Comparison of ENCODE assay signal across 1 cellular context in genomic region chr7:149823631-149824199, GRCh38.
TF ChIP-seq lines count a peak whose summit lies in the region.

No MANE protein-coding gene starts in this region.

TF ChIP-seq in WTC11, 78 proteins besides CTCF, POLR2A, EP300 and RAD21 (continued from another document):
- TF ChIP-seq ARID4B (CRISPR knock-in tag; IDR thresholded peaks at IDR 0.05; ENCODE audit: borderline replicate concordance): no peak
- TF ChIP-seq ZNF532 (CRISPR knock-in tag; IDR thresholded peaks at IDR 0.05; ENCODE audit: borderline replicate concordance): no peak
- no peak for TF ChIP-seq FOXJ3 (CRISPR knock-in tag; IDR thresholded peaks at IDR 0.05; ENCODE audit: borderline replicate concordance)
- no peak for TF ChIP-seq AFF4 (CRISPR knock-in tag; IDR thresholded peaks at IDR 0.05; ENCODE audit: borderline replicate concordance)
- TF ChIP-seq JAZF1 (CRISPR knock-in tag; IDR thresholded peaks at IDR 0.05): no peak
- no peak for TF ChIP-seq E2F5 (CRISPR knock-in tag; IDR thresholded peaks at IDR 0.05)
- TF ChIP-seq NFYB (CRISPR knock-in tag; conservative IDR thresholded peaks at IDR 0.05; ENCODE audit: low read depth): no peak
- TF ChIP-seq TCF7 (CRISPR knock-in tag; IDR thresholded peaks at IDR 0.05; ENCODE audit: low read depth): no peak
- TF ChIP-seq OVOL2 (CRISPR knock-in tag; IDR thresholded peaks at IDR 0.05; ENCODE audit: borderline replicate concordance): no peak
- TF ChIP-seq AR (CRISPR knock-in tag; IDR thresholded peaks at IDR 0.05): no peak
- TF ChIP-seq ZNF396 (CRISPR knock-in tag; IDR thresholded peaks at IDR 0.05; ENCODE audit: borderline replicate concordance): no peak
